In genomic region chr10:125123363-125124113, GRCh38 we compare ENCODE assay signal across 9 cellular contexts. TPM values are rescaled to one million over a fixed set of nuclear protein-coding genes. Genes with fewer than 3 reads are reported as not detected.
A peak's percentile ranks its signal among the peaks of the same experiment; 100 is the strongest.
DNase-seq lines count a peak whose midpoint lies in the region; ATAC-seq and TF ChIP-seq lines count a peak whose summit lies in the region.
"Had no signal": no experiment of that assay in that cellular context is flagged by ENCODE, and none has a peak within 500 bp of the region (broad histone marks: within the 10 kb centered on the region; RNA-seq: fewer than 3 reads in every experiment).

No MANE protein-coding gene starts in this region.

- no peaks in the 10 kb centered on the region for H3K27me3 ChIP-seq in endodermal cell (ENCODE audit: control insufficient read depth, insufficient read depth, low read length, poor library complexity, severe bottlenecking)

- 88 to 91% methylated on average over 10 to 13 of the region's 13 CpGs for WGBS in endodermal cell (ENCODE audit: insufficient coverage in 1 of 2, insufficient read length in 1 of 2), 2 experiments

- peak overlapping the region; percentile 25 for H3K27ac ChIP-seq in 22Rv1
- no peak overlapping the region for H3K27ac ChIP-seq in endodermal cell (ENCODE audit: low read depth, low read length)

- H3K27me3 Mint-ChIP-seq in endodermal cell (ENCODE audit: insufficient read depth), result no peaks in the 10 kb centered on the region

- no peaks in the 10 kb centered on the region for H3K9me3 Mint-ChIP-seq in endodermal cell

- no peaks in the 10 kb centered on the region for H3K9me3 ChIP-seq in endodermal cell (ENCODE audit: control insufficient read depth, low read length)
- H3K9me3 ChIP-seq in mucosa of descending colon, result no peaks in the 10 kb centered on the region

- peak overlapping the region; percentile 25 for H3K27ac Mint-ChIP-seq in endodermal cell

- H3K36me3 Mint-ChIP-seq in endodermal cell (ENCODE audit: low read depth), result peaks cover 32% of the 10 kb centered on the region

- ATAC-seq in mucosa of descending colon (peak; percentile 95), HG02571 (IDR thresholded peaks at IDR 0.05; ENCODE audit: unreplicated experiment) (no peak), HG03571 (IDR thresholded peaks at IDR 0.05; ENCODE audit: unreplicated experiment) (no peak)

- TF ChIP-seq CTCF in 22Rv1 (IDR thresholded peaks at IDR 0.05) (no peak), endodermal cell (conservative IDR thresholded peaks at IDR 0.05) (no peak), mucosa of descending colon (IDR thresholded peaks at IDR 0.05) (no peak)

- H3K4me1 ChIP-seq in endodermal cell (ENCODE audit: control insufficient read depth, insufficient read depth, low read length) (peaks cover 3% of the 10 kb centered on the region), mucosa of descending colon (ENCODE audit: low read depth) (peaks cover 35% of the 10 kb centered on the region)

- H3K9ac ChIP-seq in endodermal cell (ENCODE audit: extremely low read depth, low read length, poor library complexity, severe bottlenecking), result no peak overlapping the region

- H3K4me3 ChIP-seq in endodermal cell (ENCODE audit: low read length), result no peak overlapping the region
- H3K4me3 ChIP-seq in mucosa of descending colon, result no peak overlapping the region

- peak; percentile 69 for DNase-seq in NCI-H146 (lab: John Stamatoyannopoulos, UW)
- DNase-seq in endodermal cell, result no peak
- peak; percentile 87 to 91 (median 90) for DNase-seq in mucosa of descending colon
- no peak for DNase-seq in GDM1 (lab: John Stamatoyannopoulos, UW)
- DNase-seq in stimulated activated naive CD4-positive, alpha-beta T cell (lab: John Stamatoyannopoulos, UW), result no peak
- DNase-seq: DND-41 had no signal

- H3K36me3 ChIP-seq in endodermal cell (ENCODE audit: control insufficient read depth, insufficient read depth, low read length) (peaks cover 11% of the 10 kb centered on the region), mucosa of descending colon (ENCODE audit: low read depth) (no peaks in the 10 kb centered on the region)

- peaks cover 37% of the 10 kb centered on the region for H3K4me1 Mint-ChIP-seq in endodermal cell

- H3K4me3 Mint-ChIP-seq in endodermal cell, result no peak overlapping the region

- intact Hi-C loops in mucosa of descending colon (cut with DNase I, micrococcal nuclease), result no loop called here

RNA-seq across cellular contexts. Expression of gene CTBP2, which starts 36.8 kb away (rescaled TPM):
- total RNA-seq in endodermal cell (100 to 1,000 TPM in 1 of 2 donors, 10 to 100 TPM in 1; 75.3 to 109 TPM), mucosa of descending colon (100 to 1,000 TPM; 109 to 137 (median 121) TPM)
- polyA plus RNA-seq in endodermal cell (2013, experiment 1 of 2), result 119 TPM
- polyA plus RNA-seq in endodermal cell (2013, experiment 2 of 2), result 108 TPM

Comparison
In these comparisons a context has a peak if more than half of its experiments do, and no peak if none do; other contexts are left out.
1. DNase-seq: peak in NCI-H146 (single experiment) and mucosa of descending colon (3 of 3); none in endodermal cell (single experiment), GDM1 (single experiment) and stimulated activated naive CD4-positive, alpha-beta T cell (0 of 6).